In genomic region chr14:103504991-103505565, GRCh38 we compare ENCODE assay signal across 17 cellular contexts. TPM values are rescaled to one million over a fixed set of nuclear protein-coding genes. Genes with fewer than 3 reads are reported as not detected.
DNase-seq lines count a peak whose midpoint lies in the region; ATAC-seq, FAIRE-seq and TF ChIP-seq lines count a peak whose summit lies in the region.
"Had no signal": no experiment of that assay in that cellular context is flagged by ENCODE, and none has a peak within 500 bp of the region (broad histone marks: within the 10 kb centered on the region; RNA-seq: fewer than 3 reads in every experiment).

No MANE protein-coding gene starts in this region.

- peaks cover 3% of the 10 kb centered on the region for H3K4me1 Mint-ChIP-seq in astrocyte (ENCODE audit: low read depth, unreplicated experiment)
- no peaks in the 10 kb centered on the region for H3K4me1 Mint-ChIP-seq in activated CD8-positive, alpha-beta T cell treated with anti-CD3 and anti-CD28 coated beads, Interleukin-2, amount 10 ng/mL, durations not matched to agents 7 days and 5 days (ENCODE audit: low read depth)

- no peak overlapping the region for H3K27ac Mint-ChIP-seq in astrocyte (ENCODE audit: unreplicated experiment)
- H3K27ac Mint-ChIP-seq in activated CD8-positive, alpha-beta T cell treated with anti-CD3 and anti-CD28 coated beads, Interleukin-2, amount 10 ng/mL, durations not matched to agents 7 days and 5 days: no peak overlapping the region

- H3K9ac ChIP-seq in astrocyte (ENCODE audit: low read length): no peak overlapping the region

- peaks cover 29% of the 10 kb centered on the region for H3K36me3 Mint-ChIP-seq in astrocyte (ENCODE audit: low read depth, unreplicated experiment)
- peaks cover 46% of the 10 kb centered on the region for H3K36me3 Mint-ChIP-seq in activated CD8-positive, alpha-beta T cell treated with anti-CD3 and anti-CD28 coated beads, Interleukin-2, amount 10 ng/mL, durations not matched to agents 7 days and 5 days (ENCODE audit: low read depth)

- H4K20me1 ChIP-seq in astrocyte (ENCODE audit: insufficient read depth, low read length): peaks cover 45% of the 10 kb centered on the region

- no peaks in the 10 kb centered on the region for H3K9me3 ChIP-seq in astrocyte (ENCODE audit: insufficient read depth, low read depth, low read length)
- H3K9me3 ChIP-seq: spleen had no signal

- H3K27ac ChIP-seq in astrocyte (ENCODE audit: low read depth, low read length): no peak overlapping the region
- H3K27ac ChIP-seq: spleen had no signal

- peaks cover 17% of the 10 kb centered on the region for H3K79me2 ChIP-seq in astrocyte (ENCODE audit: insufficient read depth, low read length)

- H3K27me3 Mint-ChIP-seq in astrocyte (ENCODE audit: low read depth, unreplicated experiment): no peaks in the 10 kb centered on the region
- H3K27me3 Mint-ChIP-seq in activated CD8-positive, alpha-beta T cell treated with anti-CD3 and anti-CD28 coated beads, Interleukin-2, amount 10 ng/mL, durations not matched to agents 7 days and 5 days (ENCODE audit: low read depth): no peaks in the 10 kb centered on the region

- ATAC-seq in left cardiac atrium: no peak
- ATAC-seq in Right ventricle myocardium superior (ENCODE audit: poor library complexity): no peak
- ATAC-seq in GM18868 (IDR thresholded peaks at IDR 0.05; ENCODE audit: unreplicated experiment): no peak
- ATAC-seq in HG03439 (IDR thresholded peaks at IDR 0.05; ENCODE audit: unreplicated experiment): no peak
- no peak for ATAC-seq in activated CD8-positive, alpha-beta T cell treated with anti-CD3 and anti-CD28 coated beads, Interleukin-2, amount 10 ng/mL, durations not matched to agents 7 days and 5 days
- ATAC-seq: natural killer cell had no signal

- no peak overlapping the region for H3K4me3 ChIP-seq in astrocyte (ENCODE audit: insufficient read depth, low read depth, low read length)
- H3K4me3 ChIP-seq: spleen had no signal

- no peaks in the 10 kb centered on the region for H3K27me3 ChIP-seq in astrocyte (ENCODE audit: insufficient read depth, low read length)
- H3K27me3 ChIP-seq: spleen had no signal

- intact Hi-C loops in left cardiac atrium (cut with DNase I): loop anchor here in 1 of 2 donors (5.0 kb wide), 1 partner anchor 42 kb away; no protein-coding TSS in a partner anchor
- intact Hi-C loops in Right ventricle myocardium superior (cut with DNase I): loop anchor here (5.0 kb wide), 1 partner anchor 42 kb away; no protein-coding TSS in a partner anchor

- POLR2A ChIA-PET in activated CD8-positive, alpha-beta T cell treated with anti-CD3 and anti-CD28 coated beads, Interleukin-2, amount 10 ng/mL, durations not matched to agents 7 days and 5 days (lab: Charles Lee): no interaction called here

- H3K4me3 Mint-ChIP-seq in astrocyte (ENCODE audit: unreplicated experiment): no peak overlapping the region
- no peak overlapping the region for H3K4me3 Mint-ChIP-seq in activated CD8-positive, alpha-beta T cell treated with anti-CD3 and anti-CD28 coated beads, Interleukin-2, amount 10 ng/mL, durations not matched to agents 7 days and 5 days
- H3K4me3 Mint-ChIP-seq: activated T-helper 1 cell treated with anti-CD3 and anti-CD28 coated beads, Interleukin-12 subunit alpha, Interleukin-12 subunit beta, Interleukin-2, Interleukin-4 antibody, amounts not matched to agents 30 ng/mL and 10 ng/mL and 1 ng/mL, durations not matched to agents 14 hours and 24 hours and 36 hours; natural killer cell had no signal

- H2AFZ ChIP-seq in astrocyte (ENCODE audit: low read depth, low read length): no peak overlapping the region

- CTCF ChIA-PET in activated CD8-positive, alpha-beta T cell treated with anti-CD3 and anti-CD28 coated beads, Interleukin-2, amount 10 ng/mL, durations not matched to agents 7 days and 5 days (lab: Charles Lee): interaction anchor here (3.1 kb wide), 1 partner anchor 14 kb away, joined by 10 read pairs; no protein-coding TSS in a partner anchor

- H3K9me3 Mint-ChIP-seq in astrocyte (ENCODE audit: unreplicated experiment): no peaks in the 10 kb centered on the region
- H3K9me3 Mint-ChIP-seq in activated CD8-positive, alpha-beta T cell treated with anti-CD3 and anti-CD28 coated beads, Interleukin-2, amount 10 ng/mL, durations not matched to agents 7 days and 5 days (ENCODE audit: insufficient read depth): no peaks in the 10 kb centered on the region
- H3K9me3 Mint-ChIP-seq: activated T-helper 1 cell treated with anti-CD3 and anti-CD28 coated beads, Interleukin-12 subunit alpha, Interleukin-12 subunit beta, Interleukin-2, Interleukin-4 antibody, amounts not matched to agents 30 ng/mL and 10 ng/mL and 1 ng/mL, durations not matched to agents 14 hours and 24 hours and 36 hours; natural killer cell had no signal

- H3K36me3 ChIP-seq in astrocyte (ENCODE audit: insufficient read depth, low read length): peaks cover 54% of the 10 kb centered on the region

- FAIRE-seq in astrocyte (lab: Jason Lieb, UNC): no peak
- FAIRE-seq: G401.6, islet of Langerhans had no signal

- DNase-seq in left cardiac atrium (peak; percentile 7), Right ventricle myocardium superior (no peak), astrocyte (ENCODE audit: low read depth) (no peak), iPS-NIHi11 (ENCODE audit: low spot score) (peak; percentile 47), ureter (ENCODE audit: low spot score) (peak; percentile 35)
- DNase-seq in activated CD8-positive, alpha-beta T cell treated with anti-CD3 and anti-CD28 coated beads, Interleukin-2, amount 10 ng/mL, durations not matched to agents 7 days and 5 days: no peak
- DNase-seq: central memory CD4-positive, alpha-beta T cell; natural killer cell; NCI-H1092 treated with DMSO at 0.1 percent for 48 hours; NCI-H524; SIG-M5; spleen had no signal

- TF ChIP-seq CTCF in astrocyte (IDR thresholded peaks at IDR 0.05; ENCODE audit: insufficient read depth, low read depth, low read length): peak; percentile 21

- no peaks in the 10 kb centered on the region for H3K4me1 ChIP-seq in astrocyte (ENCODE audit: insufficient read depth, low read length)

- H3K4me2 ChIP-seq in astrocyte (ENCODE audit: low read length): no peak overlapping the region

RNA-seq across cellular contexts. Expression of gene CKB, which starts 17.6 kb away (rescaled TPM):
- total RNA-seq in left cardiac atrium: 100 to 1,000 TPM; 407 to 412 TPM
- total RNA-seq in Right ventricle myocardium superior: 702 TPM
- 174 and 178 TPM in 2 replicates for total RNA-seq in astrocyte
- total RNA-seq in ureter: 310 TPM
- 1 to 10 TPM; 2.2 to 2.7 TPM for total RNA-seq in activated CD8-positive, alpha-beta T cell treated with anti-CD3 and anti-CD28 coated beads, Interleukin-2, amount 10 ng/mL, durations not matched to agents 7 days and 5 days

RNA-seq across cellular contexts. Expression of gene TRMT61A, which starts 23.9 kb away (rescaled TPM):
- total RNA-seq in left cardiac atrium (1 to 10 TPM; 6.0 to 8.5 TPM), Right ventricle myocardium superior (5.0 TPM), astrocyte (11.9 and 12.4 TPM in 2 replicates), ureter (22.4 TPM)
- total RNA-seq in activated CD8-positive, alpha-beta T cell treated with anti-CD3 and anti-CD28 coated beads, Interleukin-2, amount 10 ng/mL, durations not matched to agents 7 days and 5 days: 1 to 10 TPM; 8.5 to 8.8 TPM

RNA-seq across cellular contexts. Expression of gene BAG5, which starts 57.4 kb away (rescaled TPM):
- total RNA-seq in left cardiac atrium (10 to 100 TPM; 15.2 to 23.6 TPM), Right ventricle myocardium superior (14.3 TPM), astrocyte (32.3 and 35.2 TPM in 2 replicates), ureter (36.8 TPM)
- total RNA-seq in activated CD8-positive, alpha-beta T cell treated with anti-CD3 and anti-CD28 coated beads, Interleukin-2, amount 10 ng/mL, durations not matched to agents 7 days and 5 days: 10 to 100 TPM; 31.1 to 33.2 TPM

RNA-seq across cellular contexts. Expression of gene COA8, which starts 57.7 kb away (rescaled TPM):
- total RNA-seq in left cardiac atrium (10 to 100 TPM; 37.8 to 42.5 TPM), Right ventricle myocardium superior (60.6 TPM), astrocyte (56.2 TPM in 2 replicates), ureter (37.3 TPM)
- 10 to 100 TPM; 28.3 to 34.3 TPM for total RNA-seq in activated CD8-positive, alpha-beta T cell treated with anti-CD3 and anti-CD28 coated beads, Interleukin-2, amount 10 ng/mL, durations not matched to agents 7 days and 5 days

Comparison
In these comparisons a context has a peak if more than half of its experiments do, and no peak if none do; other contexts are left out.
1. DNase-seq: peak in left cardiac atrium (single experiment), iPS-NIHi11 (single experiment) and ureter (single experiment); none in Right ventricle myocardium superior (single experiment), astrocyte (single experiment) and activated CD8-positive, alpha-beta T cell treated with anti-CD3 and anti-CD28 coated beads, Interleukin-2, amount 10 ng/mL, durations not matched to agents 7 days and 5 days (single experiment).
2. RNA of gene CKB, which starts 17.6 kb away (total RNA-seq): 702 TPM in Right ventricle myocardium superior (single experiment), 407 to 412 TPM in left cardiac atrium, 310 TPM in ureter (single experiment) and 174 to 178 TPM in astrocyte; 2.2 to 2.7 TPM in activated CD8-positive, alpha-beta T cell treated with anti-CD3 and anti-CD28 coated beads, Interleukin-2, amount 10 ng/mL, durations not matched to agents 7 days and 5 days; every median in the first group is over 10 times any median in the second.